8 cellular contexts compared by ENCODE assay signal in genomic region chr14:105679959-105680736, GRCh38.
DNase-seq lines count a peak whose midpoint lies in the region; ATAC-seq and TF ChIP-seq lines count a peak whose summit lies in the region.
"Not testable (repeated sequence)": the region's sequence is repeated elsewhere in the genome, so short reads cannot be mapped to it uniquely, and the experiment has no call there.

No MANE protein-coding gene starts in this region.

- not testable (repeated sequence) for H3K9me3 Mint-ChIP-seq in activated naive CD4-positive, alpha-beta T cell treated with anti-CD3 and anti-CD28 coated beads, Interleukin-2, amount 10 ng/mL, durations not matched to agents 7 days and 5 days

- ATAC-seq in GM18498 (IDR thresholded peaks at IDR 0.05; ENCODE audit: unreplicated experiment) (peak; percentile 61), GM19468 (IDR thresholded peaks at IDR 0.05; ENCODE audit: extremely low read depth, unreplicated experiment) (peak; percentile 15), HG02870 (IDR thresholded peaks at IDR 0.05; ENCODE audit: unreplicated experiment) (peak; percentile 41), HG03457 (IDR thresholded peaks at IDR 0.05; ENCODE audit: unreplicated experiment) (peak; percentile 31), right lobe of liver (peak; percentile 66 to 89 (median 82)), upper lobe of left lung (ENCODE audit: low FRiP score in 2 of 2) (peak; percentile 50 to 90)

- TF ChIP-seq POLR2A in right lobe of liver (IDR thresholded peaks at IDR 0.05); upper lobe of left lung (IDR thresholded peaks at IDR 0.05): not testable (repeated sequence)

- H3K4me3 Mint-ChIP-seq in activated naive CD4-positive, alpha-beta T cell treated with anti-CD3 and anti-CD28 coated beads, Interleukin-2, amount 10 ng/mL, durations not matched to agents 7 days and 5 days, result not testable (repeated sequence)

- not testable (repeated sequence) for H3K4me3 ChIP-seq in right lobe of liver, upper lobe of left lung

- H3K36me3 Mint-ChIP-seq in activated naive CD4-positive, alpha-beta T cell treated with anti-CD3 and anti-CD28 coated beads, Interleukin-2, amount 10 ng/mL, durations not matched to agents 7 days and 5 days, result not testable (repeated sequence)

- H3K4me1 ChIP-seq in right lobe of liver, upper lobe of left lung: not testable (repeated sequence)

- not testable (repeated sequence) for H3K27ac Mint-ChIP-seq in activated naive CD4-positive, alpha-beta T cell treated with anti-CD3 and anti-CD28 coated beads, Interleukin-2, amount 10 ng/mL, durations not matched to agents 7 days and 5 days

- not testable (repeated sequence) for TF ChIP-seq EP300 in upper lobe of left lung (IDR thresholded peaks at IDR 0.05)

- not testable (repeated sequence) for H3K4me1 Mint-ChIP-seq in activated naive CD4-positive, alpha-beta T cell treated with anti-CD3 and anti-CD28 coated beads, Interleukin-2, amount 10 ng/mL, durations not matched to agents 7 days and 5 days

- DNase-seq in activated naive CD4-positive, alpha-beta T cell treated with anti-CD3 and anti-CD28 coated beads, Interleukin-2, amount 10 ng/mL, durations not matched to agents 7 days and 5 days, result peak; percentile 39
- not testable (repeated sequence) for DNase-seq in right lobe of liver
- peak in 1 of 2 donors; percentile 81 for DNase-seq in upper lobe of left lung

- H3K9me3 ChIP-seq in right lobe of liver, upper lobe of left lung: not testable (repeated sequence)

- CTCF ChIA-PET in activated naive CD4-positive, alpha-beta T cell treated with anti-CD3 and anti-CD28 coated beads, Interleukin-2, amount 10 ng/mL, durations not matched to agents 7 days and 5 days (lab: Charles Lee), result interaction anchor here (1.1 kb wide), 1 partner anchor 322 kb away, joined by 3 read pairs; no protein-coding TSS in a partner anchor

- WGBS in right lobe of liver (ENCODE audit: insufficient coverage, low coverage, low lambda C conversion rate, missing lambda C conversion rate), result 0% methylated on average over 5 of the region's 51 CpGs
- WGBS in upper lobe of left lung, 2 donors, result 20% methylated on average over 2 of the region's 51 CpGs; no CpG with 5 or more reads in 1 of the 2 donors

- H3K27me3 Mint-ChIP-seq in activated naive CD4-positive, alpha-beta T cell treated with anti-CD3 and anti-CD28 coated beads, Interleukin-2, amount 10 ng/mL, durations not matched to agents 7 days and 5 days, result not testable (repeated sequence)

- TF ChIP-seq CTCF in VCaP (conservative IDR thresholded peaks at IDR 0.05) (peak; percentile 47), upper lobe of left lung (IDR thresholded peaks at IDR 0.05) (peak in 1 of 6 experiments; percentile 9)
- not testable (repeated sequence) for TF ChIP-seq CTCF in right lobe of liver (IDR thresholded peaks at IDR 0.05)

- H3K36me3 ChIP-seq in right lobe of liver, upper lobe of left lung: not testable (repeated sequence)

- H3K27ac ChIP-seq in VCaP, right lobe of liver, upper lobe of left lung: not testable (repeated sequence)

- not testable (repeated sequence) for H3K27me3 ChIP-seq in right lobe of liver, upper lobe of left lung

- intact Hi-C loops in right lobe of liver (cut with DNase I), result loop anchor here (10.0 kb wide), 2 partner anchors 115 to 265 kb away; no protein-coding TSS in a partner anchor

Comparison
In these comparisons a context has a peak if more than half of its experiments do, and no peak if none do; other contexts are left out.
1. ATAC-seq: peak in every context shown above with its lines; median percentile 82 in right lobe of liver; 70 in upper lobe of left lung; 61 in GM18498; 41 in HG02870; 31 in HG03457; 15 in GM19468.